9 cellular contexts compared by ENCODE assay signal in genomic region chr9:111356567-111357244, GRCh38. TPM values are rescaled to one million over a fixed set of nuclear protein-coding genes. Genes with fewer than 3 reads are reported as not detected.
DNase-seq lines count a peak whose midpoint lies in the region; ATAC-seq and TF ChIP-seq lines count a peak whose summit lies in the region.
"Had no signal": no experiment of that assay in that cellular context is flagged by ENCODE, and none has a peak within 500 bp of the region (broad histone marks: within the 10 kb centered on the region; RNA-seq: fewer than 3 reads in every experiment).

No MANE protein-coding gene starts in this region.

- CTCF ChIA-PET in A673 (lab: Charles Lee) = no interaction called here
- CTCF ChIA-PET in mammary epithelial cell (lab: Charles Lee; ENCODE audit: low non-redundant PET) = interaction anchor here (0.6 kb wide), 1 partner anchor 338 kb away, joined by 3 read pairs; no protein-coding TSS in a partner anchor

- 11% methylated on average over 11 of the region's 11 CpGs for WGBS in mammary epithelial cell (ENCODE audit: low coverage, missing lambda C conversion rate)
- WGBS in mesodermal cell (ENCODE audit: insufficient coverage in 2 of 2), 2 experiments = 67 to 78% methylated on average over 5 of the region's 11 CpGs

- H3K9me3 ChIP-seq in A673 (ENCODE audit: low read depth, low read length, poor library complexity, severe bottlenecking) = no peaks in the 10 kb centered on the region
- no peaks in the 10 kb centered on the region for H3K9me3 ChIP-seq in mammary epithelial cell (replicated peaks; ENCODE audit: insufficient read depth, low read length)
- no peaks in the 10 kb centered on the region for H3K9me3 ChIP-seq in mesodermal cell (ENCODE audit: control insufficient read depth, low read length)
- no peaks in the 10 kb centered on the region for H3K9me3 ChIP-seq in T-helper 17 cell (ENCODE audit: control insufficient read depth, low read length, poor library complexity, severe bottlenecking)

- no peak overlapping the region for H3K9ac ChIP-seq in mammary epithelial cell (ENCODE audit: insufficient read depth, low read length)

- peaks cover 18% of the 10 kb centered on the region for H3K4me1 ChIP-seq in A673 (ENCODE audit: insufficient read depth, low read length, poor library complexity, severe bottlenecking)
- peaks cover 12% of the 10 kb centered on the region for H3K4me1 ChIP-seq in mammary epithelial cell (ENCODE audit: insufficient read depth, low read length)
- peaks cover 19% of the 10 kb centered on the region for H3K4me1 ChIP-seq in mesodermal cell (ENCODE audit: control insufficient read depth, insufficient read depth, low read length, poor library complexity, severe bottlenecking)

- DNase-seq in A673 (ENCODE audit: low spot score) (peak; percentile 64), HT1080 (ENCODE audit: low read depth) (peak; percentile 87), mammary epithelial cell (peak; percentile 87), T-helper 17 cell (no peak), middle frontal gyrus (ENCODE audit: extremely low spot score, low spot score) (no peak), HuH-7.5 (ENCODE audit: low spot score) (no peak)
- DNase-seq in activated T-helper 1 cell treated with anti-CD3 and anti-CD28 coated beads, Interleukin-12 subunit alpha, Interleukin-12 subunit beta, Interleukin-2, Interleukin-4 antibody, amounts not matched to agents 30 ng/mL and 10 ng/mL and 1 ng/mL, durations not matched to agents 14 hours and 24 hours and 36 hours (ENCODE audit: low spot score) = no peak

- H3K9me3 Mint-ChIP-seq in activated T-helper 1 cell treated with anti-CD3 and anti-CD28 coated beads, Interleukin-12 subunit alpha, Interleukin-12 subunit beta, Interleukin-2, Interleukin-4 antibody, amounts not matched to agents 30 ng/mL and 10 ng/mL and 1 ng/mL, durations not matched to agents 14 hours and 24 hours and 36 hours = no peaks in the 10 kb centered on the region

- POLR2A ChIA-PET in A673 (lab: Charles Lee; ENCODE audit: low non-redundant PET) = interaction anchor here (0.6 kb wide), 1 partner anchor 83 kb away, joined by 6 read pairs; no protein-coding TSS in a partner anchor

- H3K79me2 ChIP-seq in mammary epithelial cell (ENCODE audit: insufficient read depth, low read length) = no peaks in the 10 kb centered on the region

- H3K27me3 ChIP-seq in A673 (replicated peaks; ENCODE audit: insufficient read depth, low read depth, low read length, poor library complexity) (no peaks in the 10 kb centered on the region), mammary epithelial cell (ENCODE audit: insufficient read depth, low read length) (no peaks in the 10 kb centered on the region)

- H3K36me3 Mint-ChIP-seq in T-helper 17 cell (ENCODE audit: low read depth) = peaks cover 2% of the 10 kb centered on the region
- H3K36me3 Mint-ChIP-seq in activated T-helper 1 cell treated with anti-CD3 and anti-CD28 coated beads, Interleukin-12 subunit alpha, Interleukin-12 subunit beta, Interleukin-2, Interleukin-4 antibody, amounts not matched to agents 30 ng/mL and 10 ng/mL and 1 ng/mL, durations not matched to agents 14 hours and 24 hours and 36 hours (ENCODE audit: low read depth) = peaks cover 14% of the 10 kb centered on the region

- dilution Hi-C loops in mammary epithelial cell (cut with HindIII; ENCODE audit: low sequenced_read_pairs) = no loop called here

- H3K27ac ChIP-seq in A673 (ENCODE audit: low read depth, low read length, poor library complexity, severe bottlenecking) = peak overlapping the region; percentile 6
- peak overlapping the region; percentile 52 for H3K27ac ChIP-seq in mammary epithelial cell (ENCODE audit: insufficient read depth, low read depth, low read length)
- peak overlapping the region; percentile 71 for H3K27ac ChIP-seq in mesodermal cell (ENCODE audit: low read depth, low read length, severe bottlenecking)

- peak overlapping the region; percentile 49 for H2AFZ ChIP-seq in mammary epithelial cell (ENCODE audit: low read depth, low read length)

- H3K36me3 ChIP-seq in A673 (ENCODE audit: insufficient read depth, low read length, poor library complexity, severe bottlenecking) (peaks cover 11% of the 10 kb centered on the region), mammary epithelial cell (ENCODE audit: insufficient read depth, low read length) (no peaks in the 10 kb centered on the region), mesodermal cell (ENCODE audit: control insufficient read depth, insufficient read depth, low read length) (peaks cover 11% of the 10 kb centered on the region)

- no peaks in the 10 kb centered on the region for H4K20me1 ChIP-seq in mammary epithelial cell (ENCODE audit: insufficient read depth, low read length)

- no peak for ATAC-seq in T-helper 17 cell

- BruUV-seq in A673 (replicated peaks; lab: Mats Ljungman, UMichigan) (TSS peak; percentile 20), mammary epithelial cell (replicated peaks; lab: Mats Ljungman, UMichigan) (no TSS peak)

- no peaks in the 10 kb centered on the region for H3K4me1 Mint-ChIP-seq in T-helper 17 cell
- peaks cover 7% of the 10 kb centered on the region for H3K4me1 Mint-ChIP-seq in activated T-helper 1 cell treated with anti-CD3 and anti-CD28 coated beads, Interleukin-12 subunit alpha, Interleukin-12 subunit beta, Interleukin-2, Interleukin-4 antibody, amounts not matched to agents 30 ng/mL and 10 ng/mL and 1 ng/mL, durations not matched to agents 14 hours and 24 hours and 36 hours (ENCODE audit: low read depth)

- TF ChIP-seq CTCF in A673 (conservative IDR thresholded peaks at IDR 0.05; ENCODE audit: low read depth, low read length) (no peak), mammary epithelial cell (conservative IDR thresholded peaks at IDR 0.05 in 1 of 2, IDR thresholded peaks at IDR 0.05 in 1 of 2; ENCODE audit: extremely low read depth in 1 of 2, insufficient read depth in 1 of 2, low read depth in 1 of 2, low read length in 2 of 2) (no peak)

- no peaks in the 10 kb centered on the region for H3K27me3 Mint-ChIP-seq in T-helper 17 cell
- H3K27me3 Mint-ChIP-seq in activated T-helper 1 cell treated with anti-CD3 and anti-CD28 coated beads, Interleukin-12 subunit alpha, Interleukin-12 subunit beta, Interleukin-2, Interleukin-4 antibody, amounts not matched to agents 30 ng/mL and 10 ng/mL and 1 ng/mL, durations not matched to agents 14 hours and 24 hours and 36 hours (ENCODE audit: insufficient read depth) = peaks cover 4% of the 10 kb centered on the region

- H3K4me3 Mint-ChIP-seq in T-helper 17 cell = no peak overlapping the region
- H3K4me3 Mint-ChIP-seq in activated T-helper 1 cell treated with anti-CD3 and anti-CD28 coated beads, Interleukin-12 subunit alpha, Interleukin-12 subunit beta, Interleukin-2, Interleukin-4 antibody, amounts not matched to agents 30 ng/mL and 10 ng/mL and 1 ng/mL, durations not matched to agents 14 hours and 24 hours and 36 hours = no peak overlapping the region

- H3K4me2 ChIP-seq in mammary epithelial cell (ENCODE audit: insufficient read depth, low read depth, low read length) = peak overlapping the region; percentile 76

- intact Hi-C loops in A673 (cut with micrococcal nuclease; ENCODE audit: unreplicated experiment) (no loop called here), mammary epithelial cell (cut with micrococcal nuclease) (no loop called here)
- intact Hi-C loops in activated T-helper 1 cell treated with anti-CD3 and anti-CD28 coated beads, Interleukin-12 subunit alpha, Interleukin-12 subunit beta, Interleukin-2, Interleukin-4 antibody, amounts not matched to agents 30 ng/mL and 10 ng/mL and 1 ng/mL, durations not matched to agents 14 hours and 24 hours and 36 hours (cut with micrococcal nuclease) = no loop called here

- in situ Hi-C loops in mammary epithelial cell (cut with MboI; ENCODE audit: low sequenced_read_pairs in 2 of 2) = no loop called here

- no peak overlapping the region for H3K27ac Mint-ChIP-seq in T-helper 17 cell
- H3K27ac Mint-ChIP-seq in activated T-helper 1 cell treated with anti-CD3 and anti-CD28 coated beads, Interleukin-12 subunit alpha, Interleukin-12 subunit beta, Interleukin-2, Interleukin-4 antibody, amounts not matched to agents 30 ng/mL and 10 ng/mL and 1 ng/mL, durations not matched to agents 14 hours and 24 hours and 36 hours = no peak overlapping the region

- H3K4me3 ChIP-seq in A673 (ENCODE audit: low read depth, low read length, poor library complexity, severe bottlenecking) (peak overlapping the region; percentile 21), mammary epithelial cell (replicated peaks in 1 of 3; ENCODE audit: insufficient read depth in 1 of 3, low read depth in 2 of 3, low read length in 3 of 3) (peak overlapping the region; percentile 14 to 45 (median 22)), mesodermal cell (ENCODE audit: extremely low read depth, insufficient read depth, low read length, poor library complexity, severe bottlenecking) (no peak overlapping the region)

RNA-seq across cellular contexts. Expression of gene OR2K2, which starts 26.7 kb away (rescaled TPM):
- not detected in 2 replicates for total RNA-seq in A673 (2021)
- not detected in 2 replicates for total RNA-seq in HT1080 (2014; rRNA removed; shearing (Covaris generic))
- not detected in 2 replicates for polyA plus RNA-seq in HT1080 (2015; cell fraction: cytosol; rRNA removed)
- polyA plus RNA-seq in HT1080 (2015; cell fraction: nucleus; rRNA removed) = not detected in 2 replicates
- total RNA-seq in mammary epithelial cell = not detected
- not detected for polyA plus RNA-seq in mammary epithelial cell
- polyA minus RNA-seq in mammary epithelial cell = not detected
- polyA plus RNA-seq in mesodermal cell (2013, experiment 1 of 2) = not detected
- polyA plus RNA-seq in mesodermal cell (2013, experiment 2 of 2) = not detected
- not detected for total RNA-seq in T-helper 17 cell
- total RNA-seq in activated T-helper 1 cell treated with anti-CD3 and anti-CD28 coated beads, Interleukin-12 subunit alpha, Interleukin-12 subunit beta, Interleukin-2, Interleukin-4 antibody, amounts not matched to agents 30 ng/mL and 10 ng/mL and 1 ng/mL, durations not matched to agents 14 hours and 24 hours and 36 hours = not detected in 2 replicates
- total RNA-seq: T-helper 1 cell treated with Interleukin-12 subunit alpha and Interleukin-12 subunit beta and Interleukin-4 antibody, amounts not matched to agents 30 ng/mL and 1 ng/mL, for 36 hours had no signal

Comparison
In these comparisons a context has a peak if more than half of its experiments do, and no peak if none do; other contexts are left out.
1. DNase-seq: peak in A673 (single experiment), HT1080 (single experiment) and mammary epithelial cell (single experiment); none in T-helper 17 cell (0 of 3), middle frontal gyrus (single experiment), HuH-7.5 (single experiment) and activated T-helper 1 cell treated with anti-CD3 and anti-CD28 coated beads, Interleukin-12 subunit alpha, Interleukin-12 subunit beta, Interleukin-2, Interleukin-4 antibody, amounts not matched to agents 30 ng/mL and 10 ng/mL and 1 ng/mL, durations not matched to agents 14 hours and 24 hours and 36 hours (single experiment).
2. H3K27ac ChIP-seq: peak in every context shown above with its lines; median percentile 71 in mesodermal cell; 52 in mammary epithelial cell; 6 in A673.